In genomic region chr15:36497903-36498302, GRCh38 we compare ENCODE assay signal across 27 cellular contexts.
DNase-seq lines count a peak whose midpoint lies in the region; ATAC-seq and TF ChIP-seq lines count a peak whose summit lies in the region.
"Had no signal": no experiment of that assay in that cellular context is flagged by ENCODE, and none has a peak within 500 bp of the region (broad histone marks: within the 10 kb centered on the region; RNA-seq: fewer than 3 reads in every experiment).

No MANE protein-coding gene starts in this region.

- TF ChIP-seq CTCF in mammary epithelial cell (conservative IDR thresholded peaks at IDR 0.05 in 1 of 2, IDR thresholded peaks at IDR 0.05 in 1 of 2; ENCODE audit: extremely low read depth in 1 of 2, insufficient read depth in 1 of 2, low read depth in 1 of 2, low read length in 2 of 2) (no peak), MCF 10A (IDR thresholded peaks at IDR 0.05; ENCODE audit: unreplicated experiment) (no peak), brain (conservative IDR thresholded peaks at IDR 0.05) (no peak), nephron (IDR thresholded peaks at IDR 0.05; ENCODE audit: unreplicated experiment in 3 of 3) (no peak)

- in situ Hi-C loops in mammary epithelial cell (cut with MboI; ENCODE audit: low sequenced_read_pairs in 2 of 2) = no loop called here

- ATAC-seq in HG03039 (IDR thresholded peaks at IDR 0.05; ENCODE audit: unreplicated experiment) (no peak), GM21619 (IDR thresholded peaks at IDR 0.05; ENCODE audit: unreplicated experiment) (no peak)
- ATAC-seq: foreskin keratinocyte had no signal

- intact Hi-C loops in mammary epithelial cell (cut with micrococcal nuclease) (no loop called here), MCF 10A (cut with micrococcal nuclease) (loop anchor here (10.0 kb wide), 1 partner anchor 147 kb away; no protein-coding TSS in a partner anchor)

- H3K79me2 ChIP-seq in mammary epithelial cell (ENCODE audit: insufficient read depth, low read length) = no peaks in the 10 kb centered on the region

- no peak overlapping the region for H3K9ac ChIP-seq in mammary epithelial cell (ENCODE audit: insufficient read depth, low read length)

- H3K4me2 ChIP-seq in mammary epithelial cell (ENCODE audit: insufficient read depth, low read depth, low read length) = no peak overlapping the region

- no peaks in the 10 kb centered on the region for H3K9me3 Mint-ChIP-seq in MCF 10A (ENCODE audit: unreplicated experiment)
- H3K9me3 Mint-ChIP-seq in brain = peaks cover 0 to 5% (median 0%) of the 10 kb centered on the region in 5 experiments
- peaks cover 2% of the 10 kb centered on the region for H3K9me3 Mint-ChIP-seq in nephron
- H3K9me3 Mint-ChIP-seq: T-helper 2 cell treated with Interferon-gamma antibody and Interleukin-4, amounts not matched to agents 5 μg/mL and 100 μg/mL, for 36 hours had no signal

- peaks cover 9% of the 10 kb centered on the region for H3K27me3 Mint-ChIP-seq in MCF 10A (ENCODE audit: insufficient read depth, unreplicated experiment)
- H3K27me3 Mint-ChIP-seq in brain = peaks cover 6% of the 10 kb centered on the region
- H3K27me3 Mint-ChIP-seq in nephron (ENCODE audit: low read depth) = no peaks in the 10 kb centered on the region

- dilution Hi-C loops in mammary epithelial cell (cut with HindIII; ENCODE audit: low sequenced_read_pairs) = no loop called here

- H3K4me3 Mint-ChIP-seq in MCF 10A (ENCODE audit: unreplicated experiment) (no peak overlapping the region), brain (peak overlapping the region in 2 of 5 experiments; percentile 74 to 84), nephron (no peak overlapping the region)
- H3K4me3 Mint-ChIP-seq: T-helper 2 cell treated with Interferon-gamma antibody and Interleukin-4, amounts not matched to agents 5 μg/mL and 100 μg/mL, for 36 hours had no signal

- WGBS in mammary epithelial cell (ENCODE audit: low coverage, missing lambda C conversion rate) = 92% methylated on average over 5 of the region's 5 CpGs

- H3K36me3 ChIP-seq in mammary epithelial cell (ENCODE audit: insufficient read depth, low read length) = no peaks in the 10 kb centered on the region
- H3K36me3 ChIP-seq: BE2C, cardiac muscle cell, neutrophil, spleen, WERI-Rb-1 had no signal

- no peak overlapping the region for H3K27ac ChIP-seq in mammary epithelial cell (ENCODE audit: insufficient read depth, low read depth, low read length)
- no peak overlapping the region for H3K27ac ChIP-seq in caudate nucleus (ENCODE audit: low read depth, low read length)
- H3K27ac ChIP-seq: cardiac muscle cell, foreskin keratinocyte, neutrophil, spleen, WERI-Rb-1 had no signal

- CTCF ChIA-PET in mammary epithelial cell (lab: Charles Lee; ENCODE audit: low non-redundant PET) (no interaction called here), MCF 10A (lab: Yijun Ruan, JAX) (interaction anchor here (0.6 to 0.8 kb wide), 4 partner anchors 237 to 977 kb away, joined by 3 to 6 read pairs (median 4); no protein-coding TSS in a partner anchor)

- H3K36me3 Mint-ChIP-seq in MCF 10A (ENCODE audit: insufficient read depth, unreplicated experiment) = no peaks in the 10 kb centered on the region
- no peaks in the 10 kb centered on the region for H3K36me3 Mint-ChIP-seq in brain
- H3K36me3 Mint-ChIP-seq in nephron (ENCODE audit: low read depth) = no peaks in the 10 kb centered on the region

- H2AFZ ChIP-seq in mammary epithelial cell (ENCODE audit: low read depth, low read length) = peak overlapping the region; percentile 26

- H4K20me1 ChIP-seq in mammary epithelial cell (ENCODE audit: insufficient read depth, low read length) = no peaks in the 10 kb centered on the region

- DNase-seq in mammary epithelial cell (no peak), MCF 10A (ENCODE audit: unreplicated experiment) (no peak), caudate nucleus (lab: John Stamatoyannopoulos, UW) (no peak), GM19240 (ENCODE audit: insufficient read length, low spot score) (no peak)
- DNase-seq: 8988T; activated CD4-positive, alpha-beta T cell treated with anti-CD3 and anti-CD28 coated beads, Interleukin-2, amount 50 U/mL, for 48 hours; activated effector memory CD4-positive, alpha-beta T cell treated with anti-CD3 and anti-CD28 coated beads, Interleukin-2, amount 50 U/mL, for 16 hours; activated T-cell treated with anti-CD3 and anti-CD28 coated beads for 4 hours; BE2C; dorsolateral prefrontal cortex; foreskin keratinocyte; GF-D8; NCI-H1417; NCI-H2081 treated with DMSO at 0.1 percent for 48 hours; NCI-H446; RPMI8226; spleen; stimulated activated CD4-positive, alpha-beta T cell treated with anti-CD3 and anti-CD28 coated beads, Interleukin-4, amount 100 ng/mL, for 1 hour; stimulated activated naive CD4-positive, alpha-beta T cell treated with Interleukin-2 at 50 U/mL for 16 hours; WERI-Rb-1 had no signal

- no peaks in the 10 kb centered on the region for H3K27me3 ChIP-seq in mammary epithelial cell (ENCODE audit: insufficient read depth, low read length)
- H3K27me3 ChIP-seq: BE2C, cardiac muscle cell, foreskin keratinocyte had no signal

- H3K4me1 Mint-ChIP-seq in MCF 10A (ENCODE audit: insufficient read depth, unreplicated experiment) (no peaks in the 10 kb centered on the region), brain (peaks cover 46% of the 10 kb centered on the region), nephron (peaks cover 32% of the 10 kb centered on the region)

- POLR2A ChIA-PET in MCF 10A (lab: Yijun Ruan, JAX) = interaction anchor here (0.5 kb wide), 1 partner anchor 13 kb away, joined by 3 read pairs; no protein-coding TSS in a partner anchor

- H3K27ac Mint-ChIP-seq in MCF 10A (ENCODE audit: low read depth, unreplicated experiment) (no peak overlapping the region), brain (peak overlapping the region in 4 of 5 experiments; percentile 55 to 97 (median 80)), nephron (peak overlapping the region; percentile 49 to 93 (median 78))
- H3K27ac Mint-ChIP-seq: T-helper 2 cell treated with Interferon-gamma antibody and Interleukin-4, amounts not matched to agents 5 μg/mL and 100 μg/mL, for 36 hours had no signal

- no peak overlapping the region for H3K4me3 ChIP-seq in mammary epithelial cell (replicated peaks in 1 of 3; ENCODE audit: insufficient read depth in 1 of 3, low read depth in 2 of 3, low read length in 3 of 3)
- H3K4me3 ChIP-seq: cardiac muscle cell, spleen had no signal

- BruUV-seq in mammary epithelial cell (replicated peaks; lab: Mats Ljungman, UMichigan) = no TSS peak
- no TSS peak for BruUV-seq in MCF 10A (replicated peaks; lab: Mats Ljungman, UMichigan)

- H3K9me3 ChIP-seq in mammary epithelial cell (replicated peaks; ENCODE audit: insufficient read depth, low read length) = no peaks in the 10 kb centered on the region
- H3K9me3 ChIP-seq: BE2C, neutrophil, spleen had no signal

- no peaks in the 10 kb centered on the region for H3K4me1 ChIP-seq in mammary epithelial cell (ENCODE audit: insufficient read depth, low read length)
- H3K4me1 ChIP-seq: foreskin keratinocyte, spleen had no signal
